In genomic region chr13:101393140-101393539, GRCh38 we compare ENCODE assay signal across 24 cellular contexts. TPM values are rescaled to one million over a fixed set of nuclear protein-coding genes. Genes with fewer than 3 reads are reported as not detected.
"Had no signal": no experiment of that assay in that cellular context is flagged by ENCODE, and none has a peak within 500 bp of the region (broad histone marks: within the 10 kb centered on the region; RNA-seq: fewer than 3 reads in every experiment).

No MANE protein-coding gene starts in this region.

- H3K4me1 Mint-ChIP-seq: memory B cell, natural killer cell had no signal

- H3K4me3 ChIP-seq: hepatocyte, lung, right lobe of liver, smooth muscle cell, stomach, thyroid gland, vagina had no signal

- H3K27ac ChIP-seq: hepatocyte, parathyroid adenoma, right lobe of liver, stomach, thyroid gland, vagina had no signal

- H3K4me3 Mint-ChIP-seq: effector memory CD8-positive, alpha-beta T cell; memory B cell; natural killer cell had no signal

- H3K9me3 ChIP-seq: right lobe of liver, stomach, thyroid gland, vagina had no signal

- H3K27me3 Mint-ChIP-seq: memory B cell, progenitor cell of endocrine pancreas had no signal

- H3K4me1 ChIP-seq: parathyroid adenoma, right lobe of liver, stomach, thyroid gland, vagina had no signal

- ATAC-seq: effector memory CD8-positive, alpha-beta T cell; left lobe of liver; natural killer cell; right lobe of liver had no signal

- H3K27me3 ChIP-seq: hepatocyte, right lobe of liver, stomach, thyroid gland, vagina had no signal

- H3K9me3 Mint-ChIP-seq: memory B cell had no signal

- H3K36me3 ChIP-seq: right lobe of liver, stomach, thyroid gland, vagina had no signal

- H3K27ac Mint-ChIP-seq: effector memory CD8-positive, alpha-beta T cell; memory B cell; natural killer cell; progenitor cell of endocrine pancreas had no signal

- DNase-seq: cortex of kidney; effector memory CD8-positive, alpha-beta T cell; head of caudate nucleus; kidney; natural killer cell; occipital lobe; right lobe of liver; stimulated activated CD4-positive, alpha-beta T cell treated with anti-CD3 and anti-CD28 coated beads, Interleukin-12 subunit alpha, Interleukin-12 subunit beta, amount 100 ng/mL, for 4 hours; stimulated activated CD4-positive, alpha-beta T cell treated with anti-CD3 and anti-CD28 coated beads, Interleukin-1b, Interleukin-23, amount 100 ng/mL, for 48 hours; stimulated activated CD4-positive, alpha-beta T cell treated with anti-CD3 and anti-CD28 coated beads, Interleukin-4, amount 100 ng/mL, for 1 hour; stimulated activated CD8-positive, alpha-beta memory T cell treated with anti-CD3 and anti-CD28 coated beads, Interleukin-4, amount 100 ng/mL, for 48 hours; stimulated activated naive CD4-positive, alpha-beta T cell; stomach; thyroid gland; trophoblast cell had no signal

- H3K36me3 Mint-ChIP-seq: memory B cell, natural killer cell had no signal

RNA-seq across cellular contexts. Expression of gene NALCN, which starts 23.2 kb away (rescaled TPM):
- total RNA-seq: mononuclear cell, natural killer cell had no signal

RNA-seq across cellular contexts. Expression of gene ITGBL1, which starts 59.3 kb away (rescaled TPM):
- total RNA-seq: mononuclear cell, natural killer cell, progenitor cell of endocrine pancreas, smooth muscle cell had no signal
